1 cellular context compared by ENCODE assay signal in the genomic region with DNA sequence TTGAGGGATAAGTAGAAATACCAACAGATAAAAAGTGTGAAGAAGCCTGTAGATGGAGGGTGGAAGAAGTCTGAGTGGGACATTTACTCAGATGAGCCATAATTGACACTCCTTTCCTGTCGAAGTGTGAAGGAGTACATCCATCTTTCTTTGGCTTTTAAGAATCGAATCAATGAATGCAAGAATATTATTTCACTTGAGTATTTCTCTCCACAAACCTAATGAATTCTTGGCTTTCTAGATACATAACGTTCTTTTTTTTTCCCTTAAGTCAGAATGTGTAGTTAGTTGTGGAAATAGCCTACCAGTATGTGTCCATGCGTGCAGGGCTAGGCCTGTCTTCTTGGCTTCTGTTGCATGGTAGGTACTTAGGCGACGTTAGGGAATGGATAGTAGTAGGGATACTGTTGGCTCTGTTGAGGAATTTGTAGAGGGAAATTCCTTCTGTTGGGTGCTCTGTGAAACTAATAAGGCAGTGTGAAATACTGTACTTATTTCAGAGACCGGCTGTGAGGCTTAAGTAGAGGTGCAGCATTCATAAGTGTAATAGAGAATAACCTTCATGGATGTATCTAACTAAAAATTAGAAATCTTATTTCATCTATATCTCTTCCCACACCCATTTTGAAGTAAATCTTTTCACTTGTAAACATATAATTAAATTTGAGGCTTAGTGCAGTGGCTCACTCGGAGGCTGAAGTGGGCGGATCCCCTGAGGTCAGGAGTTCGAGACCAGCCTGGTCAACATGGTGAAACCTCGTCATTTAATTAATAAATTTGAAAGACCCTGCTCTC.
TF ChIP-seq lines count a peak whose summit lies in the region.

No MANE protein-coding gene starts in this region.

TF ChIP-seq in liver, 16 proteins besides CTCF, POLR2A, EP300 and RAD21 (continued from another document):
- no peak for TF ChIP-seq REST (IDR thresholded peaks at IDR 0.05)
- no peak for TF ChIP-seq TAF1 (conservative IDR thresholded peaks at IDR 0.05)
- TF ChIP-seq YY1 (IDR thresholded peaks at IDR 0.05): no peak
